In the genomic region with DNA sequence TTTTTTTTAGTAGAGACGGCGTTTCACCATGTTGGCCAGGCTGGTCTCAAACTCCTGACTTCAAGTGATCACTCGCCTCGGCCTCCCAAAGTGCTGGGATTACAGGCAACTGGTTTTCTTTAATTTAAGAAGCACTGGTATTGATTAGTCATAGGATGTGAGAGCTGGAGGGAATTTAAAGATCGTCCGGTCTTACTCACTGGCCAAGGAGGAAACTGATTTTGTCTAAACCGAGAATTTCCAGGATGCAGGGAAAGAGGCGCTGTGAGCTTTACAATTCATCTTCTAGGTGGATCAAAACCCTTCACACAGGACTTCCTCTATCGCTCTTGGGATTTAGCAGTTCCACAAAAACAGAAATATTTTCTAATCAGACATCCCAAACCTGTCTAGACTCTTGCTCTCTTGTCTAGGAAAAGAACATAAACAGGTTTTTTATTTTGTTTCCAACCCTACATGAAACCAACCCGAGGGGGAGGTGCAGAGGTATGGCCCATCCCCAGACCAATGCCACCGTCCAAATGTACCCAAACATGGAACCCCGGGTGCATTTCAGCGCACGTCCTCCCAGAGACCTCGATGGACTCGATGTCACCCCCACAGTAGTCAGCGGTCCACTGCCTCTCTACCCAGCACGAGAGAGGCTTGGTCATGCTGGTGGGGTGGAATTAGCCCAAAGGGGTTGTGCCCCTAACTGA, we compare ENCODE assay signal across 1 cellular context.
TF ChIP-seq lines count a peak whose summit lies in the region.

No MANE protein-coding gene starts in this region.

TF ChIP-seq in GM23338, 12 proteins besides CTCF, POLR2A, EP300 and RAD21 (continued from another document):
- TF ChIP-seq, protein P1, sequence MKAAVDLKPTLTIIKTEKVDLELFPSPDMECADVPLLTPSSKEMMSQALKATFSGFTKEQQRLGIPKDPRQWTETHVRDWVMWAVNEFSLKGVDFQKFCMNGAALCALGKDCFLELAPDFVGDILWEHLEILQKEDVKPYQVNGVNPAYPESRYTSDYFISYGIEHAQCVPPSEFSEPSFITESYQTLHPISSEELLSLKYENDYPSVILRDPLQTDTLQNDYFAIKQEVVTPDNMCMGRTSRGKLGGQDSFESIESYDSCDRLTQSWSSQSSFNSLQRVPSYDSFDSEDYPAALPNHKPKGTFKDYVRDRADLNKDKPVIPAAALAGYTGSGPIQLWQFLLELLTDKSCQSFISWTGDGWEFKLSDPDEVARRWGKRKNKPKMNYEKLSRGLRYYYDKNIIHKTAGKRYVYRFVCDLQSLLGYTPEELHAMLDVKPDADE (IDR thresholded peaks at IDR 0.05), result no peak
- TF ChIP-seq NANOG (IDR thresholded peaks at IDR 0.05; ENCODE audit: borderline replicate concordance) (no peak), JUNB (IDR thresholded peaks at IDR 0.05; ENCODE audit: unreplicated experiment) (no peak)
TF ChIP-seq in GM23338: peak in this region for 0.
